Comparison of ENCODE assay signal across 8 cellular contexts in the genomic region with DNA sequence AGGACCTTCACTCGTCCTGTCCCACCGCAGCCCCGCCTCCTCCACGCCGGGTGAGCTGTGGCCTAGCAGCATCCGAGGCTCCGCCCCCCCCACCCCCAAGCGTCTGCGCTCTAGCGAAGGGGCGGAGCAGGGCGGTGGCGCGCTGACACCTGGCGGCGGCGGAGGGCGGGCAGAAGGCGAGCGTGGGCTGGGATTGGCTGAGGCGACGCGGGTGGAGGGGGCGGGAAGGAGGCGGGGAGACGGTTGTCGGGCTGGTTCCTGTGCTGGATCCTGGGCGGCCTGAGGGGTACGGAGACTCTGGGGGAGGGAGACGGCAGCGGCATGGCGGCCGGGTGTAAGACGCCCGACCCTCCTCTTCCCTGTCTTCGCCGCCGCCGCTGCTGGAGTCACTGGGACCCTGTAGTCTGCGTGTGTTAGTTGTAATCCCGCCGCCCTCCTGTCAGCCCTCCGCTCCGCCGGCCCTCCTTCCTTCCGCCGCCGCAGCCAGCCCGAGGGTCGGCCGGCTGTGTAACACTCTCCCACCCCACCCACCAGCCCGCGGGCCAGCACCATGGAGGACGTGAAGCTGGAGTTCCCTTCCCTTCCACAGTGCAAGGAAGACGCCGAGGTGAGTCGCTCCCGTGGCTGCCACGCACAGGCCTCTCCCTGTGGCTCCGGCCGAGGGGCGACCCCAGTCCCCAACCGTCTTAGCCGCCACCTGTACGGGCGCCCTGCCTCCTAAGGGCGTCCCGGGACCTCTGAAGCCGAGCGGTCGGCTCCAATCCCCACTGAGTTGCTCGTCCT. TPM values are rescaled to one million over a fixed set of nuclear protein-coding genes. Genes with fewer than 3 reads are reported as not detected.
DNase-seq lines count a peak whose midpoint lies in the region; ATAC-seq and TF ChIP-seq lines count a peak whose summit lies in the region.

STYX (plus strand) TSS at position 242 of the 783 bp plus-strand sequence; CDS start at position 551, 309 bp downstream.

- ATAC-seq in GM18498 (IDR thresholded peaks at IDR 0.05; ENCODE audit: unreplicated experiment) (peak; percentile 93), HG02885 (IDR thresholded peaks at IDR 0.05; ENCODE audit: poor library complexity, unreplicated experiment) (peak; percentile 94), left cardiac atrium (peak; percentile 99), upper lobe of left lung (ENCODE audit: low FRiP score in 2 of 2) (peak; percentile 100)

- H3K27ac ChIP-seq in upper lobe of left lung: peak within 1 kb of the TSS; percentile 80 to 96 (median 87)

- peak within 1 kb of the TSS; percentile 65 to 100 (median 90) for H3K4me3 ChIP-seq in upper lobe of left lung

- H3K4me1 ChIP-seq in upper lobe of left lung: peaks cover 7 to 20% (median 10%) of the 10 kb centered on the region in 4 donors

- intact Hi-C loops in T-helper 1 cell treated with Interleukin-12 subunit alpha and Interleukin-12 subunit beta and Interleukin-4 antibody, amounts not matched to agents 30 ng/mL and 1 ng/mL, for 36 hours (cut with micrococcal nuclease): loop anchor here (1.0 to 5.0 kb wide), 12 partner anchors 12 to 1079 kb away; partner anchors contain the start of genes DDHD1, FERMT2, FRMD6 and GNPNAT1
- intact Hi-C loops in left cardiac atrium (cut with DNase I): loop anchor here in 1 of 2 donors (10.0 kb wide), 1 partner anchor 55 kb away; no protein-coding TSS in a partner anchor
- intact Hi-C loops in posterior vena cava (cut with DNase I): loop anchor here in 1 of 2 donors (10.0 kb wide), 1 partner anchor 55 kb away; no protein-coding TSS in a partner anchor

- TF ChIP-seq POLR2A in upper lobe of left lung (IDR thresholded peaks at IDR 0.05): peak in 3 of 4 donors; percentile 64 to 96 (median 91)

- WGBS in upper lobe of left lung, 2 donors: 0% methylated on average over 43 to 46 of the region's 72 CpGs

- TF ChIP-seq EP300 in upper lobe of left lung (IDR thresholded peaks at IDR 0.05): peak in 1 of 4 donors; percentile 49

- H3K27me3 ChIP-seq in upper lobe of left lung: no peaks in the 10 kb centered on the region

- peak in 5 of 6 experiments; percentile 38 to 63 (median 60) for TF ChIP-seq CTCF in upper lobe of left lung (IDR thresholded peaks at IDR 0.05)

- peaks cover 8 to 38% (median 13%) of the 10 kb centered on the region in 4 donors for H3K36me3 ChIP-seq in upper lobe of left lung

- H3K9me3 ChIP-seq in upper lobe of left lung: no peaks in the 10 kb centered on the region

- DNase-seq in NCI-H1694 (lab: John Stamatoyannopoulos, UW) (peak; percentile 95), amniotic stem cell (lab: John Stamatoyannopoulos, UW) (peak; percentile 90), left cardiac atrium (peak; percentile 99), posterior vena cava (ENCODE audit: low spot score) (peak; percentile 99), upper lobe of left lung (peak; percentile 99 to 100)

RNA-seq across cellular contexts. Expression of gene STYX, which starts in this region (rescaled TPM):
- total RNA-seq in T-helper 1 cell treated with Interleukin-12 subunit alpha and Interleukin-12 subunit beta and Interleukin-4 antibody, amounts not matched to agents 30 ng/mL and 1 ng/mL, for 36 hours: 22.9 and 24.3 TPM in 2 replicates
- 10 to 100 TPM; 11.5 to 12.5 TPM for total RNA-seq in left cardiac atrium
- 10 to 100 TPM; 15.1 to 18.7 TPM for total RNA-seq in posterior vena cava
- 10 to 100 TPM in 4 of 6 donors, 1 to 10 TPM in 2; 3.0 to 16.5 (median 10.4) TPM for total RNA-seq in upper lobe of left lung

Comparison
In these comparisons a context has a peak if more than half of its experiments do, and no peak if none do; other contexts are left out.
1. Peak in every context shown above with its lines: DNase-seq, ATAC-seq, H3K4me3 ChIP-seq and H3K27ac ChIP-seq.